In the genomic region with DNA sequence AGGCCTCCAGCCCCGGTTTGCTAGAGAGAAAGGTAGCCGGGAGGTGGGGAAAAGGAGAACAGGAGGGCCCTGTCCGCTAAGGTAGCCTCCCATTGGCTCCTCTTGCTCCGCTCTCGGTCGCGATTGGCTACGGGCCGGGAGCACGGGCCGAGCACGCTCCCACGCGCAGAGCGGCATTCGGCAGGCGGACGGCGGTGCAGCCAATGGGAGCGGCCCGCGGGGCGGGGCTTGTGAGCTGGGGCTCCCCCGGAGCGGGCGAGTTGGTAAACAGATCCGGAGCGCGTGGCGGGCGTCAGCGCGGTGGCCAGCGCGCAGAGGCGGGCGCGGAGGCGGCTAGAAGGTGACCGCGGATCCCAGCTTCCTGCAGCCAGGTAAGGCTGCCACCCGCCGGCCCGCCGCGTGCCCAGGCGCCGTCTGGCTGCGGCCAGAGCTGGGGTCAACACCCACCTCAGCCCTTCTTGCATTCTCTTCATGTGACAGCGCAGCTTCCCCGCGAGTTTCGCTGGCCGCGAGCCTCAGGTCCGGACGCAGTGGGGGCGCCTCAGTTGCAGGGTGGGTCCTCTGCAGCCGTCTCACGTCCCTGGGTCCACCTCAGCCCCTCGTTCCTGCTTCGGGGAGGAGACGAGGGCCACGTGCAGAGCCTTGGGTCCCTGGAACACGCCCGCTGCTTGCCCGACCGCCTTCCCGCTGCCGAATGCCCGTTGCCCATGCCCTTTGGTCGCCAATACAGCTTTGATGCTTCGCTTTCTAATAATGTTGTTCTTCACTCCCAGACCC, we compare ENCODE assay signal across 1 cellular context.
TF ChIP-seq lines count a peak whose summit lies in the region.

Gene COQ8A, plus strand, starts transcription at position 266 of the 777 bp plus-strand sequence. CDS start 21,092 bp downstream, outside the sequence.

TF ChIP-seq in HepG2, 621 proteins besides CTCF, POLR2A, EP300 and RAD21 (continued from another document and continues in another):
- TF ChIP-seq, protein P1, sequence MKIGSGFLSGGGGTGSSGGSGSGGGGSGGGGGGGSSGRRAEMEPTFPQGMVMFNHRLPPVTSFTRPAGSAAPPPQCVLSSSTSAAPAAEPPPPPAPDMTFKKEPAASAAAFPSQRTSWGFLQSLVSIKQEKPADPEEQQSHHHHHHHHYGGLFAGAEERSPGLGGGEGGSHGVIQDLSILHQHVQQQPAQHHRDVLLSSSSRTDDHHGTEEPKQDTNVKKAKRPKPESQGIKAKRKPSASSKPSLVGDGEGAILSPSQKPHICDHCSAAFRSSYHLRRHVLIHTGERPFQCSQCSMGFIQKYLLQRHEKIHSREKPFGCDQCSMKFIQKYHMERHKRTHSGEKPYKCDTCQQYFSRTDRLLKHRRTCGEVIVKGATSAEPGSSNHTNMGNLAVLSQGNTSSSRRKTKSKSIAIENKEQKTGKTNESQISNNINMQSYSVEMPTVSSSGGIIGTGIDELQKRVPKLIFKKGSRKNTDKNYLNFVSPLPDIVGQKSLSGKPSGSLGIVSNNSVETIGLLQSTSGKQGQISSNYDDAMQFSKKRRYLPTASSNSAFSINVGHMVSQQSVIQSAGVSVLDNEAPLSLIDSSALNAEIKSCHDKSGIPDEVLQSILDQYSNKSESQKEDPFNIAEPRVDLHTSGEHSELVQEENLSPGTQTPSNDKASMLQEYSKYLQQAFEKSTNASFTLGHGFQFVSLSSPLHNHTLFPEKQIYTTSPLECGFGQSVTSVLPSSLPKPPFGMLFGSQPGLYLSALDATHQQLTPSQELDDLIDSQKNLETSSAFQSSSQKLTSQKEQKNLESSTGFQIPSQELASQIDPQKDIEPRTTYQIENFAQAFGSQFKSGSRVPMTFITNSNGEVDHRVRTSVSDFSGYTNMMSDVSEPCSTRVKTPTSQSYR (CRISPR knock-in tag; IDR thresholded peaks at IDR 0.05; ENCODE audit: borderline replicate concordance): no peak
- TF ChIP-seq ZNF572 (CRISPR knock-in tag; IDR thresholded peaks at IDR 0.05) (0 out of 2 replicates have a peak, but pooled peaks have one; percentile 24), ZFP62 (CRISPR knock-in tag; IDR thresholded peaks at IDR 0.05) (no peak), EEA1 (CRISPR knock-in tag; IDR thresholded peaks at IDR 0.05; ENCODE audit: borderline replicate concordance) (no peak; the same call in 1 of the 2 replicates), PAWR (CRISPR knock-in tag; IDR thresholded peaks at IDR 0.05; ENCODE audit: borderline replicate concordance) (no peak), SRSF4 (IDR thresholded peaks at IDR 0.05; ENCODE audit: low read depth, low read length, poor library complexity, severe bottlenecking) (no peak), ZFX (CRISPR knock-in tag; IDR thresholded peaks at IDR 0.05; ENCODE audit: low read depth) (peak; percentile 1; the same call in 1 of the 2 replicates), ARNTL (CRISPR knock-in tag; IDR thresholded peaks at IDR 0.05) (peak; percentile 76), KDM5A (IDR thresholded peaks at IDR 0.05; ENCODE audit: borderline replicate concordance, low read length) (no peak; the same call in 1 of the 2 replicates), NR2F6 (IDR thresholded peaks at IDR 0.05) (no peak), NR2F6 (CRISPR knock-in tag; IDR thresholded peaks at IDR 0.05) (no peak; the same call in none of the 2 replicates), ZNF260 (CRISPR knock-in tag; IDR thresholded peaks at IDR 0.05; ENCODE audit: borderline replicate concordance, low read depth) (no peak), SP140L (CRISPR knock-in tag; IDR thresholded peaks at IDR 0.05; ENCODE audit: borderline replicate concordance) (no peak), TFAP4 (IDR thresholded peaks at IDR 0.05; ENCODE audit: borderline replicate concordance, low read depth) (no peak), ZNF331 (CRISPR knock-in tag; IDR thresholded peaks at IDR 0.05) (peak; percentile 13; the same call in 1 of the 2 replicates), SNAPC2 (CRISPR knock-in tag; IDR thresholded peaks at IDR 0.05) (no peak), EZH2 (conservative IDR thresholded peaks at IDR 0.05; ENCODE audit: low read depth, low read length) (no peak), ZNF180 (CRISPR knock-in tag; IDR thresholded peaks at IDR 0.05; ENCODE audit: borderline replicate concordance, low read depth) (no peak), MTF1 (CRISPR knock-in tag; IDR thresholded peaks at IDR 0.05) (no peak), AHR (CRISPR knock-in tag; IDR thresholded peaks at IDR 0.05) (no peak), ZNF558 (CRISPR knock-in tag; IDR thresholded peaks at IDR 0.05; ENCODE audit: borderline replicate concordance) (peak; percentile 63; the same call in 1 of the 2 replicates), RELA (CRISPR knock-in tag; IDR thresholded peaks at IDR 0.05) (no peak), ZNF552 (CRISPR knock-in tag; IDR thresholded peaks at IDR 0.05; ENCODE audit: borderline replicate concordance) (no peak; the same call in 1 of the 2 replicates), U2AF1 (optimal IDR thresholded peaks at IDR 0.05; ENCODE audit: low read depth, low read length) (no peak), CCAR2 (optimal IDR thresholded peaks at IDR 0.05; ENCODE audit: low read depth, low read length) (no peak), POGZ (CRISPR knock-in tag; IDR thresholded peaks at IDR 0.05) (peak; percentile 46; the same call in 1 of the 2 replicates), ZBTB8A (CRISPR knock-in tag; IDR thresholded peaks at IDR 0.05; ENCODE audit: borderline replicate concordance, low read depth) (no peak), HMGA1 (CRISPR knock-in tag; conservative IDR thresholded peaks at IDR 0.05) (no peak), ZNF264 (CRISPR knock-in tag; IDR thresholded peaks at IDR 0.05) (no peak), SOX6 (IDR thresholded peaks at IDR 0.05) (no peak), SOX6 (CRISPR knock-in tag; IDR thresholded peaks at IDR 0.05) (no peak; the same call in 1 of the 2 replicates), CENPT (CRISPR knock-in tag; IDR thresholded peaks at IDR 0.05; ENCODE audit: low read depth) (no peak), PHF20 (CRISPR knock-in tag; IDR thresholded peaks at IDR 0.05) (no peak; the same call in 1 of the 2 replicates), KMT2A (CRISPR knock-in tag; IDR thresholded peaks at IDR 0.05) (peak; percentile 67; the same call in 1 of the 2 replicates), TCF7 (IDR thresholded peaks at IDR 0.05; ENCODE audit: low read depth) (no peak), GRHL1 (CRISPR knock-in tag; conservative IDR thresholded peaks at IDR 0.05) (no peak)
- TF ChIP-seq, protein P2, sequence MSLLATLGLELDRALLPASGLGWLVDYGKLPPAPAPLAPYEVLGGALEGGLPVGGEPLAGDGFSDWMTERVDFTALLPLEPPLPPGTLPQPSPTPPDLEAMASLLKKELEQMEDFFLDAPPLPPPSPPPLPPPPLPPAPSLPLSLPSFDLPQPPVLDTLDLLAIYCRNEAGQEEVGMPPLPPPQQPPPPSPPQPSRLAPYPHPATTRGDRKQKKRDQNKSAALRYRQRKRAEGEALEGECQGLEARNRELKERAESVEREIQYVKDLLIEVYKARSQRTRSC (CRISPR knock-in tag; IDR thresholded peaks at IDR 0.05; ENCODE audit: low read depth): no peak
- TF ChIP-seq, protein P3, sequence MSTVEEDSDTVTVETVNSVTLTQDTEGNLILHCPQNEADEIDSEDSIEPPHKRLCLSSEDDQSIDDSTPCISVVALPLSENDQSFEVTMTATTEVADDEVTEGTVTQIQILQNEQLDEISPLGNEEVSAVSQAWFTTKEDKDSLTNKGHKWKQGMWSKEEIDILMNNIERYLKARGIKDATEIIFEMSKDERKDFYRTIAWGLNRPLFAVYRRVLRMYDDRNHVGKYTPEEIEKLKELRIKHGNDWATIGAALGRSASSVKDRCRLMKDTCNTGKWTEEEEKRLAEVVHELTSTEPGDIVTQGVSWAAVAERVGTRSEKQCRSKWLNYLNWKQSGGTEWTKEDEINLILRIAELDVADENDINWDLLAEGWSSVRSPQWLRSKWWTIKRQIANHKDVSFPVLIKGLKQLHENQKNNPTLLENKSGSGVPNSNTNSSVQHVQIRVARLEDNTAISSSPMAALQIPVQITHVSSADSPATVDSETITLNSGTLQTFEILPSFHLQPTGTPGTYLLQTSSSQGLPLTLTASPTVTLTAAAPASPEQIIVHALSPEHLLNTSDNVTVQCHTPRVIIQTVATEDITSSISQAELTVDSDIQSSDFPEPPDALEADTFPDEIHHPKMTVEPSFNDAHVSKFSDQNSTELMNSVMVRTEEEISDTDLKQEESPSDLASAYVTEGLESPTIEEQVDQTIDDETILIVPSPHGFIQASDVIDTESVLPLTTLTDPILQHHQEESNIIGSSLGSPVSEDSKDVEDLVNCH (CRISPR knock-in tag; IDR thresholded peaks at IDR 0.05): no peak
- TF ChIP-seq, protein P4, sequence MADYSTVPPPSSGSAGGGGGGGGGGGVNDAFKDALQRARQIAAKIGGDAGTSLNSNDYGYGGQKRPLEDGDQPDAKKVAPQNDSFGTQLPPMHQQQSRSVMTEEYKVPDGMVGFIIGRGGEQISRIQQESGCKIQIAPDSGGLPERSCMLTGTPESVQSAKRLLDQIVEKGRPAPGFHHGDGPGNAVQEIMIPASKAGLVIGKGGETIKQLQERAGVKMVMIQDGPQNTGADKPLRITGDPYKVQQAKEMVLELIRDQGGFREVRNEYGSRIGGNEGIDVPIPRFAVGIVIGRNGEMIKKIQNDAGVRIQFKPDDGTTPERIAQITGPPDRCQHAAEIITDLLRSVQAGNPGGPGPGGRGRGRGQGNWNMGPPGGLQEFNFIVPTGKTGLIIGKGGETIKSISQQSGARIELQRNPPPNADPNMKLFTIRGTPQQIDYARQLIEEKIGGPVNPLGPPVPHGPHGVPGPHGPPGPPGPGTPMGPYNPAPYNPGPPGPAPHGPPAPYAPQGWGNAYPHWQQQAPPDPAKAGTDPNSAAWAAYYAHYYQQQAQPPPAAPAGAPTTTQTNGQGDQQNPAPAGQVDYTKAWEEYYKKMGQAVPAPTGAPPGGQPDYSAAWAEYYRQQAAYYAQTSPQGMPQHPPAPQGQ (CRISPR knock-in tag; IDR thresholded peaks at IDR 0.05; ENCODE audit: borderline replicate concordance): no peak; the same call in 1 of the 2 replicates
- TF ChIP-seq, protein P5, sequence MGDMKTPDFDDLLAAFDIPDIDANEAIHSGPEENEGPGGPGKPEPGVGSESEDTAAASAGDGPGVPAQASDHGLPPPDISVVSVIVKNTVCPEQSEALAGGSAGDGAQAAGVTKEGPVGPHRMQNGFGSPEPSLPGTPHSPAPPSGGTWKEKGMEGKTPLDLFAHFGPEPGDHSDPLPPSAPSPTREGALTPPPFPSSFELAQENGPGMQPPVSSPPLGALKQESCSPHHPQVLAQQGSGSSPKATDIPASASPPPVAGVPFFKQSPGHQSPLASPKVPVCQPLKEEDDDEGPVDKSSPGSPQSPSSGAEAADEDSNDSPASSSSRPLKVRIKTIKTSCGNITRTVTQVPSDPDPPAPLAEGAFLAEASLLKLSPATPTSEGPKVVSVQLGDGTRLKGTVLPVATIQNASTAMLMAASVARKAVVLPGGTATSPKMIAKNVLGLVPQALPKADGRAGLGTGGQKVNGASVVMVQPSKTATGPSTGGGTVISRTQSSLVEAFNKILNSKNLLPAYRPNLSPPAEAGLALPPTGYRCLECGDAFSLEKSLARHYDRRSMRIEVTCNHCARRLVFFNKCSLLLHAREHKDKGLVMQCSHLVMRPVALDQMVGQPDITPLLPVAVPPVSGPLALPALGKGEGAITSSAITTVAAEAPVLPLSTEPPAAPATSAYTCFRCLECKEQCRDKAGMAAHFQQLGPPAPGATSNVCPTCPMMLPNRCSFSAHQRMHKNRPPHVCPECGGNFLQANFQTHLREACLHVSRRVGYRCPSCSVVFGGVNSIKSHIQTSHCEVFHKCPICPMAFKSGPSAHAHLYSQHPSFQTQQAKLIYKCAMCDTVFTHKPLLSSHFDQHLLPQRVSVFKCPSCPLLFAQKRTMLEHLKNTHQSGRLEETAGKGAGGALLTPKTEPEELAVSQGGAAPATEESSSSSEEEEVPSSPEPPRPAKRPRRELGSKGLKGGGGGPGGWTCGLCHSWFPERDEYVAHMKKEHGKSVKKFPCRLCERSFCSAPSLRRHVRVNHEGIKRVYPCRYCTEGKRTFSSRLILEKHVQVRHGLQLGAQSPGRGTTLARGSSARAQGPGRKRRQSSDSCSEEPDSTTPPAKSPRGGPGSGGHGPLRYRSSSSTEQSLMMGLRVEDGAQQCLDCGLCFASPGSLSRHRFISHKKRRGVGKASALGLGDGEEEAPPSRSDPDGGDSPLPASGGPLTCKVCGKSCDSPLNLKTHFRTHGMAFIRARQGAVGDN (CRISPR knock-in tag; IDR thresholded peaks at IDR 0.05): peak; percentile 94
- TF ChIP-seq, protein P6, sequence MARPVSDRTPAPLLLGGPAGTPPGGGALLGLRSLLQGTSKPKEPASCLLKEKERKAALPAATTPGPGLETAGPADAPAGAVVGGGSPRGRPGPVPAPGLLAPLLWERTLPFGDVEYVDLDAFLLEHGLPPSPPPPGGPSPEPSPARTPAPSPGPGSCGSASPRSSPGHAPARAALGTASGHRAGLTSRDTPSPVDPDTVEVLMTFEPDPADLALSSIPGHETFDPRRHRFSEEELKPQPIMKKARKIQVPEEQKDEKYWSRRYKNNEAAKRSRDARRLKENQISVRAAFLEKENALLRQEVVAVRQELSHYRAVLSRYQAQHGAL (CRISPR knock-in tag; IDR thresholded peaks at IDR 0.05; ENCODE audit: not compliant biosample characterization): no peak
- TF ChIP-seq, protein P7, sequence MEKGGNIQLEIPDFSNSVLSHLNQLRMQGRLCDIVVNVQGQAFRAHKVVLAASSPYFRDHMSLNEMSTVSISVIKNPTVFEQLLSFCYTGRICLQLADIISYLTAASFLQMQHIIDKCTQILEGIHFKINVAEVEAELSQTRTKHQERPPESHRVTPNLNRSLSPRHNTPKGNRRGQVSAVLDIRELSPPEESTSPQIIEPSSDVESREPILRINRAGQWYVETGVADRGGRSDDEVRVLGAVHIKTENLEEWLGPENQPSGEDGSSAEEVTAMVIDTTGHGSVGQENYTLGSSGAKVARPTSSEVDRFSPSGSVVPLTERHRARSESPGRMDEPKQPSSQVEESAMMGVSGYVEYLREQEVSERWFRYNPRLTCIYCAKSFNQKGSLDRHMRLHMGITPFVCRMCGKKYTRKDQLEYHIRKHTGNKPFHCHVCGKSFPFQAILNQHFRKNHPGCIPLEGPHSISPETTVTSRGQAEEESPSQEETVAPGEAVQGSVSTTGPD (CRISPR knock-in tag; IDR thresholded peaks at IDR 0.05): no peak
